8 cellular contexts compared by ENCODE assay signal in genomic region chr12:131894981-131895639, GRCh38. TPM values are rescaled to one million over a fixed set of nuclear protein-coding genes. Genes with fewer than 3 reads are reported as not detected.
DNase-seq lines count a peak whose midpoint lies in the region; ATAC-seq, FAIRE-seq and TF ChIP-seq lines count a peak whose summit lies in the region.

No MANE protein-coding gene starts in this region.

- no peaks in the 10 kb centered on the region for H3K36me3 Mint-ChIP-seq in activated CD8-positive, alpha-beta T cell treated with anti-CD3 and anti-CD28 coated beads for 36 hours (ENCODE audit: low read depth)

- H3K9ac ChIP-seq in rectal smooth muscle tissue (ENCODE audit: low read length) = peak overlapping the region; percentile 90

- TF ChIP-seq POLR2A in H54 (IDR thresholded peaks at IDR 0.05; ENCODE audit: low read depth, low read length) (no peak), gastroesophageal sphincter (IDR thresholded peaks at IDR 0.05) (no peak)

- TF ChIP-seq CTCF in AG09309 (IDR thresholded peaks at IDR 0.05; ENCODE audit: control insufficient read depth, insufficient read depth, low read depth, low read length, missing control alignments) (no peak), gastroesophageal sphincter (IDR thresholded peaks at IDR 0.05) (no peak)
- no peak for TF ChIP-seq CTCF in activated CD8-positive, alpha-beta T cell treated with anti-CD3 and anti-CD28 coated beads for 36 hours (IDR thresholded peaks at IDR 0.05)

- H3K27me3 Mint-ChIP-seq in activated CD8-positive, alpha-beta T cell treated with anti-CD3 and anti-CD28 coated beads for 36 hours = no peaks in the 10 kb centered on the region

- no peak for FAIRE-seq in H54 (lab: Jason Lieb, UNC)

- POLR2A ChIA-PET in activated CD8-positive, alpha-beta T cell treated with anti-CD3 and anti-CD28 coated beads for 36 hours (lab: Charles Lee) = no interaction called here

- DNase-seq in AG09309 (ENCODE audit: low read depth) (no peak), H54 (ENCODE audit: insufficient read length, low spot score) (peak; percentile 33), glomerular visceral epithelial cell (ENCODE audit: extremely low spot score) (no peak), UCSD-AML1 (lab: John Stamatoyannopoulos, UW; ENCODE audit: unreplicated experiment) (no peak)
- DNase-seq in activated CD8-positive, alpha-beta T cell treated with anti-CD3 and anti-CD28 coated beads for 36 hours = peak; percentile 15

- CTCF ChIA-PET in activated CD8-positive, alpha-beta T cell treated with anti-CD3 and anti-CD28 coated beads for 36 hours (lab: Charles Lee) = no interaction called here

- peak overlapping the region; percentile 71 for H3K27ac Mint-ChIP-seq in activated CD8-positive, alpha-beta T cell treated with anti-CD3 and anti-CD28 coated beads for 36 hours

- 0% methylated on average over 10 of the region's 54 CpGs; no CpG with 5 or more reads in 1 of the 2 donors for WGBS in gastroesophageal sphincter (ENCODE audit: low coverage in 1 of 2), 2 donors

- no peak for TF ChIP-seq EP300 in gastroesophageal sphincter (IDR thresholded peaks at IDR 0.05)

- H3K4me3 ChIP-seq in AG09309 (ENCODE audit: control insufficient read depth, low read depth, low read length) (peak overlapping the region; percentile 93), gastroesophageal sphincter (peak overlapping the region; percentile 54 to 89), rectal smooth muscle tissue (ENCODE audit: low read length) (peak overlapping the region; percentile 86)

- intact Hi-C loops in activated CD8-positive, alpha-beta T cell treated with anti-CD3 and anti-CD28 coated beads for 36 hours (cut with micrococcal nuclease) = no loop called here

- no peaks in the 10 kb centered on the region for H3K9me3 Mint-ChIP-seq in activated CD8-positive, alpha-beta T cell treated with anti-CD3 and anti-CD28 coated beads for 36 hours

- H3K36me3 ChIP-seq in gastroesophageal sphincter (peaks cover 0 to 22% of the 10 kb centered on the region in 2 donors), rectal smooth muscle tissue (ENCODE audit: control insufficient read depth, insufficient read depth, low read length) (peaks cover 3% of the 10 kb centered on the region)

- H3K4me3 Mint-ChIP-seq in activated CD8-positive, alpha-beta T cell treated with anti-CD3 and anti-CD28 coated beads for 36 hours = peak overlapping the region; percentile 78

- H3K9me3 ChIP-seq in gastroesophageal sphincter = no peaks in the 10 kb centered on the region

- ATAC-seq in activated CD8-positive, alpha-beta T cell treated with anti-CD3 and anti-CD28 coated beads for 36 hours = no peak
- ATAC-seq in gastroesophageal sphincter = no peak
- ATAC-seq in HG02610 (IDR thresholded peaks at IDR 0.05; ENCODE audit: unreplicated experiment) = no peak

- no peaks in the 10 kb centered on the region for H3K27me3 ChIP-seq in gastroesophageal sphincter
- H3K27me3 ChIP-seq in rectal smooth muscle tissue (ENCODE audit: control insufficient read depth, insufficient read depth, low read length) = no peaks in the 10 kb centered on the region

- H3K27ac ChIP-seq in gastroesophageal sphincter (peak overlapping the region; percentile 94 to 97 (median 96)), rectal smooth muscle tissue (ENCODE audit: low read depth, low read length) (peak overlapping the region; percentile 100)

- peaks cover 0 to 55% (median 13%) of the 10 kb centered on the region in 3 donors for H3K4me1 ChIP-seq in gastroesophageal sphincter
- peaks cover 9% of the 10 kb centered on the region for H3K4me1 ChIP-seq in rectal smooth muscle tissue (ENCODE audit: control insufficient read depth, insufficient read depth, low read length)

- H3K4me1 Mint-ChIP-seq in activated CD8-positive, alpha-beta T cell treated with anti-CD3 and anti-CD28 coated beads for 36 hours (ENCODE audit: low read depth) = peaks cover 9% of the 10 kb centered on the region

RNA-seq across cellular contexts. Expression of gene ULK1, which starts 0.7 kb away (rescaled TPM):
- total RNA-seq in activated CD8-positive, alpha-beta T cell treated with anti-CD3 and anti-CD28 coated beads for 36 hours = 10 to 100 TPM; 13.3 to 15.5 TPM
- total RNA-seq in gastroesophageal sphincter = 10 to 100 TPM; 10.0 to 34.2 (median 21.8) TPM

RNA-seq across cellular contexts. Expression of gene PUS1, which starts 34.0 kb away (rescaled TPM):
- total RNA-seq in activated CD8-positive, alpha-beta T cell treated with anti-CD3 and anti-CD28 coated beads for 36 hours = 10 to 100 TPM; 68.2 to 71.7 TPM
- total RNA-seq in gastroesophageal sphincter = 10 to 100 TPM in 2 of 4 donors, 1 to 10 TPM in 2; 7.2 to 28.2 (median 13.1) TPM

RNA-seq across cellular contexts. Expression of gene EP400, which starts 54.6 kb away (rescaled TPM):
- total RNA-seq in activated CD8-positive, alpha-beta T cell treated with anti-CD3 and anti-CD28 coated beads for 36 hours = 10 to 100 TPM; 45.6 to 46.1 TPM
- total RNA-seq in gastroesophageal sphincter = 10 to 100 TPM; 12.6 to 28.0 (median 22.8) TPM

Comparison
In these comparisons a context has a peak if more than half of its experiments do, and no peak if none do; other contexts are left out.
1. DNase-seq: peak in H54 (single experiment) and activated CD8-positive, alpha-beta T cell treated with anti-CD3 and anti-CD28 coated beads for 36 hours (single experiment); none in AG09309 (single experiment), glomerular visceral epithelial cell (single experiment) and UCSD-AML1 (single experiment).
2. Peak in every context shown above with its lines, with median percentiles within 50 percentile points of each other: H3K4me3 ChIP-seq.